In genomic region chr1:59520194-59520593, GRCh38 we compare ENCODE assay signal across 15 cellular contexts.
DNase-seq lines count a peak whose midpoint lies in the region; ATAC-seq and TF ChIP-seq lines count a peak whose summit lies in the region.
"Had no signal": no experiment of that assay in that cellular context is flagged by ENCODE, and none has a peak within 500 bp of the region (broad histone marks: within the 10 kb centered on the region; RNA-seq: fewer than 3 reads in every experiment).

No MANE protein-coding gene starts in this region.

- H3K56ac ChIP-seq in IMR-90 (ENCODE audit: extremely low read depth, insufficient read depth, low read length): no peak overlapping the region

- H3K9me1 ChIP-seq in IMR-90 (ENCODE audit: insufficient read depth, low read length): no peaks in the 10 kb centered on the region

- POLR2A ChIA-PET in IMR-90 (lab: Charles Lee; ENCODE audit: unreplicated experiment): no interaction called here

- no TSS peak for BruUV-seq in IMR-90 (replicated peaks; lab: Mats Ljungman, UMichigan)

- H2AFZ ChIP-seq in IMR-90 (replicated peaks; ENCODE audit: low read length, poor library complexity): no peak overlapping the region

- TF ChIP-seq POLR2A in IMR-90 (IDR thresholded peaks at IDR 0.05; ENCODE audit: low read depth, low read length): no peak

- H3K4me1 ChIP-seq in IMR-90 (ENCODE audit: control insufficient read depth, insufficient read depth, low read length) (peaks cover 5% of the 10 kb centered on the region), tibial artery (peaks cover 3 to 32% (median 18%) of the 10 kb centered on the region in 4 donors)
- H3K4me1 ChIP-seq: BLaER1, left lung had no signal

- no peak overlapping the region for H4K91ac ChIP-seq in IMR-90 (ENCODE audit: insufficient read depth, low read depth, low read length)

- no peaks in the 10 kb centered on the region for H3K79me1 ChIP-seq in IMR-90 (ENCODE audit: low read depth in 1 of 2, low read length in 2 of 2)

- H2BK20ac ChIP-seq in IMR-90 (ENCODE audit: low read depth, low read length): peak overlapping the region; percentile 35; the same call in 1 of the 2 replicates

- no peak for TF ChIP-seq CTCF in IMR-90 (conservative IDR thresholded peaks at IDR 0.05; ENCODE audit: low read depth, low read length)
- TF ChIP-seq CTCF in tibial artery (IDR thresholded peaks at IDR 0.05): no peak
- TF ChIP-seq CTCF in GM13977 (IDR thresholded peaks at IDR 0.05; ENCODE audit: extremely low read depth, insufficient read depth, missing control alignments): no peak

- ATAC-seq in IMR-90 (ENCODE audit: low read depth): no peak

- intact Hi-C loops in IMR-90 (cut with micrococcal nuclease): no loop called here
- intact Hi-C loops in tibial artery (cut with DNase I; ENCODE audit: low total_unique reads): loop anchor here (10.0 kb wide), 1 partner anchor 65 kb away; no protein-coding TSS in a partner anchor

- no peaks in the 10 kb centered on the region for H3K36me3 ChIP-seq in IMR-90 (ENCODE audit: control insufficient read depth, insufficient read depth, low read length)
- no peaks in the 10 kb centered on the region for H3K36me3 ChIP-seq in tibial artery
- H3K36me3 ChIP-seq: ascending aorta, BLaER1, esophagus squamous epithelium, left lung had no signal

- H3K4me2 ChIP-seq in IMR-90 (ENCODE audit: low read depth, low read length): no peak overlapping the region
- H3K4me2 ChIP-seq: BLaER1 had no signal

- no peak overlapping the region for H2BK15ac ChIP-seq in IMR-90 (ENCODE audit: low read depth, low read length)

- H3K9ac ChIP-seq in IMR-90 (ENCODE audit: low read depth, low read length): no peak overlapping the region
- H3K9ac ChIP-seq: BLaER1 had no signal

- no peaks in the 10 kb centered on the region for H4K20me1 ChIP-seq in IMR-90 (ENCODE audit: insufficient read depth, low read length)
- H4K20me1 ChIP-seq: BLaER1 had no signal

- no peak overlapping the region for H2BK5ac ChIP-seq in IMR-90 (ENCODE audit: low read depth, low read length, poor library complexity, severe bottlenecking)

- no peak overlapping the region for H2AK5ac ChIP-seq in IMR-90 (ENCODE audit: low read depth, low read length)

- no peak overlapping the region; the same call in 1 of the 2 replicates for H4K5ac ChIP-seq in IMR-90 (ENCODE audit: low read depth, low read length)

- dilution Hi-C loops in IMR-90 (cut with HindIII; ENCODE audit: low sequenced_read_pairs, unreplicated experiment): no loop called here

- no peak overlapping the region for H4K8ac ChIP-seq in IMR-90 (ENCODE audit: low read depth in 2 of 2, low read length in 2 of 2)

- no peak overlapping the region; the same call in 1 of the 2 replicates for H3K4ac ChIP-seq in IMR-90 (ENCODE audit: low read depth, low read length)

- no peak overlapping the region for H3K4me3 ChIP-seq in IMR-90 (ENCODE audit: insufficient read depth, low read depth, low read length)
- H3K4me3 ChIP-seq in tibial artery: no peak overlapping the region
- H3K4me3 ChIP-seq: ascending aorta, BLaER1, esophagus squamous epithelium, left lung had no signal

- H2BK120ac ChIP-seq in IMR-90 (ENCODE audit: low read depth, low read length): peak overlapping the region; percentile 58

- DNase-seq in IMR-90 (peak; percentile 57), cerebellum (ENCODE audit: low spot score) (peak; percentile 14), myocyte (ENCODE audit: low read depth) (peak; percentile 33), tibial artery (peak in 1 of 2 donors; percentile 70), GM13977 (ENCODE audit: low spot score) (no peak), UCSD-AML1 (lab: John Stamatoyannopoulos, UW; ENCODE audit: unreplicated experiment) (no peak)
- DNase-seq in activated CD4-positive, alpha-beta T cell treated with anti-CD3 and anti-CD28 coated beads for 1 hour: no peak
- DNase-seq: activated CD4-positive, CD25-positive, alpha-beta regulatory T cell treated with anti-CD3 and anti-CD28 coated beads, Interleukin-2, amount 50 U/mL, for 72 hours; activated effector memory CD4-positive, alpha-beta T cell treated with anti-CD3 and anti-CD28 coated beads, Interleukin-2, amount 50 U/mL, for 16 hours; esophagus squamous epithelium; left lung; NCI-H1436 treated with DMSO at 0.1 percent for 48 hours; SHP77 had no signal

- H3K27me3 ChIP-seq in IMR-90 (ENCODE audit: control insufficient read depth, insufficient read depth, low read length): no peaks in the 10 kb centered on the region
- no peaks in the 10 kb centered on the region for H3K27me3 ChIP-seq in tibial artery
- H3K27me3 ChIP-seq: ascending aorta, BLaER1, esophagus squamous epithelium, left lung had no signal

- H2AK9ac ChIP-seq in IMR-90 (replicated peaks; ENCODE audit: low read depth, low read length, poor library complexity): no peak overlapping the region

- no peak for TF ChIP-seq RAD21 in IMR-90 (IDR thresholded peaks at IDR 0.05; ENCODE audit: low read length)

- peak overlapping the region; percentile 43; the same call in 1 of the 2 replicates for H3K14ac ChIP-seq in IMR-90 (replicated peaks; ENCODE audit: low read depth, low read length)

- WGBS in IMR-90 (ENCODE audit: extremely low coverage in 2 of 2, insufficient read length in 1 of 2), 2 experiments: no CpG with 5 or more reads among the region's 3 CpGs

- H3K27ac ChIP-seq in IMR-90 (ENCODE audit: insufficient read depth, low read length) (no peak overlapping the region), tibial artery (peak overlapping the region; percentile 73 to 78)
- H3K27ac ChIP-seq: BLaER1 had no signal

- 0 out of 2 replicates have a peak overlapping the region, but pooled peaks have one; percentile 17 for H3K18ac ChIP-seq in IMR-90 (ENCODE audit: low read depth, low read length)

- in situ Hi-C loops in IMR-90 (cut with MboI; ENCODE audit: low sequenced_read_pairs) (no loop called here), GM13977 (cut with MboI; ENCODE audit: low pct_unique_long_range_greater_than_20kb, low sequenced_read_pairs, unreplicated experiment) (no loop called here)

- H3K9me3 ChIP-seq in IMR-90 (ENCODE audit: control insufficient read depth, insufficient read depth, low read length) (no peaks in the 10 kb centered on the region), tibial artery (no peaks in the 10 kb centered on the region)
- H3K9me3 ChIP-seq: ascending aorta, esophagus squamous epithelium, left lung had no signal

- H3K23ac ChIP-seq in IMR-90 (ENCODE audit: low read depth, low read length): no peak overlapping the region; the same call in 1 of the 2 replicates

- CTCF ChIA-PET in IMR-90 (lab: Yijun Ruan, JAX): no interaction called here

TF ChIP-seq in IMR-90, 13 proteins besides CTCF, POLR2A, EP300 and RAD21:
- TF ChIP-seq BHLHE40 (IDR thresholded peaks at IDR 0.05; ENCODE audit: low read depth, low read length): peak; percentile 72
- TF ChIP-seq MXI1 (IDR thresholded peaks at IDR 0.05; ENCODE audit: borderline replicate concordance, low read depth, low read length): no peak

Comparison
In these comparisons a context has a peak if more than half of its experiments do, and no peak if none do; other contexts are left out.
1. DNase-seq: peak in IMR-90 (single experiment), cerebellum (single experiment) and myocyte (single experiment); none in GM13977 (single experiment), activated CD4-positive, alpha-beta T cell treated with anti-CD3 and anti-CD28 coated beads for 1 hour (single experiment) and UCSD-AML1 (single experiment).